ENCODE assay signal across 20 cellular contexts in the genomic region with DNA sequence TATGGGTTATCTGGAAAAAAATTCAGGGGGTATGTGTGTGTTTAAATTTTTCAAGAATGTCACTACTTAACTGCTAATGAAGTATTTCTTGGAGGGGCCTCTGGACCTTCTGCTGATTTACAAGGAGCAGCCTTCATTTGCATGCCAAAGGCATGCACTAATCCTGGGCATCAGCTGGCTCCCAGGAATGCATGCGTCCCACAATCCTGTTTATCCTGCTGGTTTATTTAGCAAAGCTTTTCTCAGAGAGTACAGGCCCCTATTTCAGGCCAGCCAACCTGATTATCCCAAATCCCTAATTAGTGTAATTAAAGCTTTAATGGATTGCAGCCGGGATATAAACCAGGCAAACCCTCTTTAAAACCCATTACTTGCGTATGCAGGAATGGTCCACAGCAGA.
DNase-seq lines count a peak whose midpoint lies in the region; ATAC-seq and TF ChIP-seq lines count a peak whose summit lies in the region.
"Had no signal": no experiment of that assay in that cellular context is flagged by ENCODE, and none has a peak within 500 bp of the region (broad histone marks: within the 10 kb centered on the region; RNA-seq: fewer than 3 reads in every experiment).

No MANE protein-coding gene starts in this region.

- H3K27me3 ChIP-seq in H7 (ENCODE audit: control insufficient read depth, insufficient read depth, low read length) (no peaks in the 10 kb centered on the region), NT2/D1 (ENCODE audit: insufficient read depth, insufficient read length) (no peaks in the 10 kb centered on the region)
- H3K27me3 ChIP-seq: BLaER1 treated with 17β-estradiol and CSF1 and Interleukin-3, amounts not matched to agents 10 nM and 100 nM; foreskin keratinocyte had no signal

- H3K27ac Mint-ChIP-seq in glutamatergic neuron (ENCODE audit: unreplicated experiment): no peak overlapping the region
- H3K27ac Mint-ChIP-seq: activated naive CD8-positive, alpha-beta T cell treated with anti-CD3 and anti-CD28 coated beads, Interleukin-2, amount 50 U/mL, for 24 hours; stimulated activated naive B cell treated with anti-CD40 and anti-IgM and Interleukin-4, amounts not matched to agents 10 μg/mL and 1 μg/mL and 100 μg/mL, for 72 hours; T-helper 1 cell treated with Interleukin-12 subunit alpha and Interleukin-12 subunit beta and Interleukin-4 antibody, amounts not matched to agents 30 μg/mL and 1 μg/mL, for 36 hours had no signal

- DNase-seq in H7: peak; percentile 65
- DNase-seq in NT2/D1 (ENCODE audit: low read depth, low spot score): peak; percentile 95
- DNase-seq in glutamatergic neuron: peak; percentile 28
- peak; percentile 17 for DNase-seq in putamen (ENCODE audit: low spot score)
- DNase-seq in coronary artery (ENCODE audit: low spot score): no peak
- DNase-seq in activated effector memory CD4-positive, alpha-beta T cell treated with anti-CD3 and anti-CD28 coated beads, Interleukin-2, amount 50 U/mL, for 16 hours: no peak
- DNase-seq in NCI-H187 (lab: John Stamatoyannopoulos, UW): no peak
- DNase-seq: activated CD4-positive, CD25-positive, alpha-beta regulatory T cell treated with anti-CD3 and anti-CD28 coated beads, Interleukin-2, amount 50 U/mL, for 72 hours; activated naive CD8-positive, alpha-beta T cell treated with anti-CD3 and anti-CD28 coated beads, Interleukin-2, amount 50 U/mL, for 24 hours; DMS153; foreskin keratinocyte; NCI-H146; SHP77; stimulated activated CD4-positive, alpha-beta T cell treated with anti-CD3 and anti-CD28 coated beads, Interleukin-12 subunit alpha, Interleukin-12 subunit beta, amount 100 ng/mL, for 4 hours; stimulated activated naive B cell treated with anti-CD40 and anti-IgM and Interleukin-4, amounts not matched to agents 10 μg/mL and 1 μg/mL and 100 μg/mL, for 72 hours had no signal

- no peak overlapping the region for H3K27ac ChIP-seq in coronary artery
- H3K27ac ChIP-seq: BLaER1 treated with 17β-estradiol and CSF1 and Interleukin-3, amounts not matched to agents 10 nM and 100 nM; foreskin keratinocyte; prostate gland had no signal

- H3K4me3 Mint-ChIP-seq in glutamatergic neuron (ENCODE audit: unreplicated experiment): no peak overlapping the region
- H3K4me3 Mint-ChIP-seq: activated naive CD8-positive, alpha-beta T cell treated with anti-CD3 and anti-CD28 coated beads, Interleukin-2, amount 50 U/mL, for 24 hours; natural killer cell treated with Interleukin-12 subunit alpha and Interleukin-12 subunit beta and Interleukin-15 and Interleukin-18, amount 100 ng/mL, for 72 hours; stimulated activated naive B cell treated with anti-CD40 and anti-IgM and Interleukin-4, amounts not matched to agents 10 μg/mL and 1 μg/mL and 100 μg/mL, for 72 hours; T-helper 1 cell treated with Interleukin-12 subunit alpha and Interleukin-12 subunit beta and Interleukin-4 antibody, amounts not matched to agents 30 μg/mL and 1 μg/mL, for 36 hours had no signal

- no peak for ATAC-seq in HG02852 (IDR thresholded peaks at IDR 0.05; ENCODE audit: unreplicated experiment)
- ATAC-seq: activated naive CD8-positive, alpha-beta T cell treated with anti-CD3 and anti-CD28 coated beads, Interleukin-2, amount 50 U/mL, for 24 hours; foreskin keratinocyte; natural killer cell treated with Interleukin-12 subunit alpha and Interleukin-12 subunit beta and Interleukin-15 and Interleukin-18, amount 100 ng/mL, for 72 hours; stimulated activated naive B cell treated with anti-CD40 and anti-IgM and Interleukin-4, amounts not matched to agents 10 μg/mL and 1 μg/mL and 100 μg/mL, for 72 hours had no signal

- H3K4me1 ChIP-seq in NT2/D1 (ENCODE audit: insufficient read depth, insufficient read length): peaks cover 8% of the 10 kb centered on the region
- H3K4me1 ChIP-seq: foreskin keratinocyte, prostate gland had no signal

- H3K9me3 Mint-ChIP-seq in glutamatergic neuron (ENCODE audit: unreplicated experiment): no peaks in the 10 kb centered on the region
- H3K9me3 Mint-ChIP-seq: activated naive CD8-positive, alpha-beta T cell treated with anti-CD3 and anti-CD28 coated beads, Interleukin-2, amount 50 U/mL, for 24 hours; natural killer cell treated with Interleukin-12 subunit alpha and Interleukin-12 subunit beta and Interleukin-15 and Interleukin-18, amount 100 ng/mL, for 72 hours; stimulated activated naive B cell treated with anti-CD40 and anti-IgM and Interleukin-4, amounts not matched to agents 10 μg/mL and 1 μg/mL and 100 μg/mL, for 72 hours; T-helper 1 cell treated with Interleukin-12 subunit alpha and Interleukin-12 subunit beta and Interleukin-4 antibody, amounts not matched to agents 30 μg/mL and 1 μg/mL, for 36 hours had no signal

- H3K9ac ChIP-seq in NT2/D1 (ENCODE audit: insufficient read length, low read depth): peak overlapping the region; percentile 22
- H3K9ac ChIP-seq: BLaER1 treated with 17β-estradiol and CSF1 and Interleukin-3, amounts not matched to agents 10 nM and 100 nM had no signal

- H3K36me3 ChIP-seq in H7 (replicated peaks; ENCODE audit: control insufficient read depth, insufficient read depth, low read length) (no peaks in the 10 kb centered on the region), NT2/D1 (ENCODE audit: insufficient read depth, insufficient read length, low read length) (no peaks in the 10 kb centered on the region)
- H3K36me3 ChIP-seq: prostate gland had no signal

- no peak overlapping the region for H3K4me3 ChIP-seq in H7 (ENCODE audit: insufficient read depth, low read depth, low read length)
- no peak overlapping the region for H3K4me3 ChIP-seq in NT2/D1 (ENCODE audit: insufficient read length, low read depth)
- no peak overlapping the region for H3K4me3 ChIP-seq in coronary artery
- H3K4me3 ChIP-seq: BLaER1 treated with 17β-estradiol and CSF1 and Interleukin-3, amounts not matched to agents 10 nM and 100 nM; prostate gland had no signal

- H3K4me1 Mint-ChIP-seq in glutamatergic neuron (ENCODE audit: low read depth, unreplicated experiment): peaks cover 4% of the 10 kb centered on the region
- H3K4me1 Mint-ChIP-seq: activated naive CD8-positive, alpha-beta T cell treated with anti-CD3 and anti-CD28 coated beads, Interleukin-2, amount 50 U/mL, for 24 hours had no signal

- H3K27me3 Mint-ChIP-seq in glutamatergic neuron (ENCODE audit: unreplicated experiment): no peaks in the 10 kb centered on the region
- H3K27me3 Mint-ChIP-seq: activated naive CD8-positive, alpha-beta T cell treated with anti-CD3 and anti-CD28 coated beads, Interleukin-2, amount 50 U/mL, for 24 hours; natural killer cell treated with Interleukin-12 subunit alpha and Interleukin-12 subunit beta and Interleukin-15 and Interleukin-18, amount 100 ng/mL, for 72 hours; stimulated activated naive B cell treated with anti-CD40 and anti-IgM and Interleukin-4, amounts not matched to agents 10 μg/mL and 1 μg/mL and 100 μg/mL, for 72 hours had no signal

- H3K36me3 Mint-ChIP-seq in glutamatergic neuron (ENCODE audit: unreplicated experiment): no peaks in the 10 kb centered on the region
- H3K36me3 Mint-ChIP-seq: natural killer cell treated with Interleukin-12 subunit alpha and Interleukin-12 subunit beta and Interleukin-15 and Interleukin-18, amount 100 ng/mL, for 72 hours had no signal

- H3K9me3 ChIP-seq in NT2/D1 (ENCODE audit: insufficient read depth, low read length): no peaks in the 10 kb centered on the region
- H3K9me3 ChIP-seq: prostate gland had no signal

- no peak for TF ChIP-seq CTCF in glutamatergic neuron (IDR thresholded peaks at IDR 0.05; ENCODE audit: partially characterized antibody, unreplicated experiment)
- no peak for TF ChIP-seq CTCF in coronary artery (IDR thresholded peaks at IDR 0.05)

Comparison
In these comparisons a context has a peak if more than half of its experiments do, and no peak if none do; other contexts are left out.
1. DNase-seq: peak in H7 (single experiment), NT2/D1 (single experiment), glutamatergic neuron (single experiment) and putamen (single experiment); none in coronary artery (single experiment), activated effector memory CD4-positive, alpha-beta T cell treated with anti-CD3 and anti-CD28 coated beads, Interleukin-2, amount 50 U/mL, for 16 hours (single experiment) and NCI-H187 (0 of 2).